8 cellular contexts compared by ENCODE assay signal in the genomic region with DNA sequence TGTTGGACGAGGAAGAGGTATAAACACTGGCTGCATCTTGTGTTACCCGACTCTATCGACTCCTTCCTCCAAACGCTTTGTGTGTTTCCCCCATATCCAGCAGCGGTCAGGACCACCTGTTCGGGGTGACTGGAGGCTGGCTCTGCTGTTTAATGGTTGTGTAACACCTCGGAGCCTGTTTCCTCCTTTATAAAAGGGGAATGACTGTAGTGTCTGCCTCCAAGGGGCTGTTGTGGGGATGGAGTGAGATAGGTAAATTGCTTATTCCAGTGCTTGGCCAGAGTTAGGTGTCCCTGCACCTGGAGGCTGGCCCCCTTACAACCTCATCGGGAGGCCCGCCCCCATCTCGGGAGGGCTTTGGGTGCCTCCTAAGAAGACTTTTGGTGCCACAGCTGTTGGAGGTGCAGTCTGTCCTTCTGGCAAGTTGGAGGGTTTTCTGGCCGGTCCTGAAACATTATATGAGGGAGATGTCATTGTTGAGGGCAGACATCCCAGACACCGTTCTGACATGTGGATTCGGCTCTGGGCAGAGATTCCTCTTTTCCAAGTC. TPM values are rescaled to one million over a fixed set of nuclear protein-coding genes. Genes with fewer than 3 reads are reported as not detected.
DNase-seq lines count a peak whose midpoint lies in the region; ATAC-seq and TF ChIP-seq lines count a peak whose summit lies in the region.

No MANE protein-coding gene starts in this region.

- peak overlapping the region; percentile 84 for H3K27ac ChIP-seq in PC-9
- H3K27ac ChIP-seq in endodermal cell (ENCODE audit: low read depth, low read length), result no peak overlapping the region
- H3K27ac ChIP-seq in neuronal stem cell (replicated peaks; ENCODE audit: low read length), result no peak overlapping the region

- intact Hi-C loops in PC-9 (cut with micrococcal nuclease; ENCODE audit: unreplicated experiment), result loop anchor here (1.0 to 2.0 kb wide), 3 partner anchors 15 to 44 kb away; no protein-coding TSS in a partner anchor

- H3K9me3 ChIP-seq in PC-9 (ENCODE audit: insufficient read depth, low read depth) (no peaks in the 10 kb centered on the region), endodermal cell (ENCODE audit: control insufficient read depth, low read length) (no peaks in the 10 kb centered on the region), neuronal stem cell (replicated peaks in 1 of 2; ENCODE audit: control insufficient read depth in 2 of 2, insufficient read depth in 1 of 2, low read depth in 1 of 2, low read length in 2 of 2) (no peaks in the 10 kb centered on the region)

- no peak overlapping the region for H4K91ac ChIP-seq in neuronal stem cell (ENCODE audit: low read depth, low read length, poor library complexity)

- peaks cover 10% of the 10 kb centered on the region for H3K36me3 Mint-ChIP-seq in endodermal cell (ENCODE audit: low read depth)

- H3K4me1 Mint-ChIP-seq in endodermal cell, result peaks cover 35% of the 10 kb centered on the region

- no peak overlapping the region for H2BK120ac ChIP-seq in neuronal stem cell (ENCODE audit: low read depth, low read length)

- ATAC-seq in GM18858 (IDR thresholded peaks at IDR 0.05; ENCODE audit: unreplicated experiment), result no peak
- no peak for ATAC-seq in HG03520 (IDR thresholded peaks at IDR 0.05; ENCODE audit: unreplicated experiment)

- H2AFZ ChIP-seq in PC-9 (peak overlapping the region; percentile 71; the same call in 1 of the 2 replicates), neuronal stem cell (ENCODE audit: low read length) (peak overlapping the region; percentile 96)

- POLR2A ChIA-PET in PC-9 (lab: Charles Lee; ENCODE audit: unreplicated experiment), result no interaction called here

- H2AK5ac ChIP-seq in neuronal stem cell (ENCODE audit: low read depth, low read length), result no peak overlapping the region

- peak overlapping the region; percentile 3 for H3K27ac Mint-ChIP-seq in endodermal cell

- H2BK5ac ChIP-seq in neuronal stem cell (ENCODE audit: low read length), result no peak overlapping the region

- H3K4ac ChIP-seq in neuronal stem cell (ENCODE audit: low read length), result no peak overlapping the region

- H3K9me3 Mint-ChIP-seq in endodermal cell, result no peaks in the 10 kb centered on the region

- H2BK12ac ChIP-seq in neuronal stem cell (ENCODE audit: low read length), result no peak overlapping the region

- no peaks in the 10 kb centered on the region for H3K36me3 ChIP-seq in PC-9 (ENCODE audit: low read depth)
- peaks cover 6% of the 10 kb centered on the region for H3K36me3 ChIP-seq in endodermal cell (ENCODE audit: control insufficient read depth, insufficient read depth, low read length)
- H3K36me3 ChIP-seq in neuronal stem cell (replicated peaks in 1 of 2; ENCODE audit: control insufficient read depth in 2 of 2, insufficient read depth in 2 of 2, low read length in 2 of 2), result peaks cover 0 to 14% of the 10 kb centered on the region in 2 donors

- no peak overlapping the region for H2BK15ac ChIP-seq in neuronal stem cell (ENCODE audit: low read length)

- no peak for TF ChIP-seq CTCF in PC-9 (conservative IDR thresholded peaks at IDR 0.05)
- no peak for TF ChIP-seq CTCF in endodermal cell (conservative IDR thresholded peaks at IDR 0.05)

- H3K23ac ChIP-seq in neuronal stem cell (ENCODE audit: low read depth, low read length, poor library complexity), result no peak overlapping the region

- no peaks in the 10 kb centered on the region for H3K9me2 ChIP-seq in PC-9 (ENCODE audit: insufficient read depth)

- H3K9ac ChIP-seq in endodermal cell (ENCODE audit: extremely low read depth, low read length, poor library complexity, severe bottlenecking) (peak overlapping the region; percentile 74), neuronal stem cell (ENCODE audit: low read depth, low read length, poor library complexity) (peak overlapping the region; percentile 86)

- H3K4me1 ChIP-seq in PC-9 (replicated peaks; ENCODE audit: insufficient read depth) (peaks cover 32% of the 10 kb centered on the region), endodermal cell (ENCODE audit: control insufficient read depth, insufficient read depth, low read length) (peaks cover 7% of the 10 kb centered on the region), neuronal stem cell (ENCODE audit: control insufficient read depth in 2 of 2, insufficient read depth in 1 of 2, low read depth in 1 of 2, low read length in 2 of 2) (peaks cover 11 to 13% of the 10 kb centered on the region in 2 donors)

- TSS peak; percentile 27 for BruUV-seq in PC-9 (replicated peaks; lab: Mats Ljungman, UMichigan)

- CTCF ChIA-PET in PC-9 (lab: Charles Lee), result interaction anchor here (1.2 kb wide), 1 partner anchor 51 kb away, joined by 5 read pairs; no protein-coding TSS in a partner anchor

- H3F3A ChIP-seq in PC-9 (ENCODE audit: insufficient read depth, low read depth), result peaks cover 33% of the 10 kb centered on the region

- DNase-seq in NCI-H1417 (lab: John Stamatoyannopoulos, UW) (peak in 2 of 3 experiments; percentile 39 to 62), NCI-H1417 treated with DMSO at 0.1 percent for 48 hours (lab: John Stamatoyannopoulos, UW) (no peak), PC-9 (no peak), endodermal cell (no peak), neuronal stem cell (ENCODE audit: low spot score) (no peak), AG08395 (ENCODE audit: low spot score) (no peak)

- H3K4me3 ChIP-seq in PC-9, result peak overlapping the region; percentile 73
- peak overlapping the region; percentile 82 for H3K4me3 ChIP-seq in endodermal cell (ENCODE audit: low read length)
- H3K4me3 ChIP-seq in neuronal stem cell (ENCODE audit: low read length in 2 of 2), result peak overlapping the region; percentile 87 to 97

- H3K4me2 ChIP-seq in PC-9, result peak overlapping the region; percentile 94
- peak overlapping the region; percentile 90 for H3K4me2 ChIP-seq in neuronal stem cell (ENCODE audit: insufficient read depth, low read length, poor library complexity, severe bottlenecking)

- H4K8ac ChIP-seq in neuronal stem cell (ENCODE audit: low read depth, low read length), result no peak overlapping the region

- no peaks in the 10 kb centered on the region for H3K79me1 ChIP-seq in neuronal stem cell (ENCODE audit: low read depth, low read length)

- WGBS in endodermal cell (ENCODE audit: insufficient coverage in 1 of 2, insufficient read length in 1 of 2), 2 experiments, result 5 to 16% methylated on average over 4 to 13 of the region's 13 CpGs
- no CpG with 5 or more reads among the region's 13 CpGs for WGBS in neuronal stem cell (ENCODE audit: extremely low coverage in 2 of 2, insufficient read length in 2 of 2, insufficient replicate concordance in 1 of 2), 2 donors

- peak overlapping the region; percentile 67 for H3K4me3 Mint-ChIP-seq in endodermal cell

- H3K27me3 Mint-ChIP-seq in endodermal cell (ENCODE audit: insufficient read depth), result peaks cover 40% of the 10 kb centered on the region

- H3K18ac ChIP-seq in neuronal stem cell (ENCODE audit: low read length), result no peak overlapping the region

- H4K20me1 ChIP-seq in PC-9 (ENCODE audit: insufficient read depth), result peaks cover 20% of the 10 kb centered on the region

- H3K27me3 ChIP-seq in PC-9 (ENCODE audit: insufficient read depth, low read depth) (no peaks in the 10 kb centered on the region), endodermal cell (ENCODE audit: control insufficient read depth, insufficient read depth, low read length, poor library complexity, severe bottlenecking) (no peaks in the 10 kb centered on the region), neuronal stem cell (ENCODE audit: control insufficient read depth in 3 of 3, insufficient read depth in 3 of 3, low read depth in 1 of 3, low read length in 3 of 3) (peaks cover 0 to 18% (median 4%) of the 10 kb centered on the region in 3 experiments)

- H3K14ac ChIP-seq in neuronal stem cell (ENCODE audit: low read length), result no peak overlapping the region

- H3K79me2 ChIP-seq in PC-9 (ENCODE audit: low read depth), result peaks cover 53% of the 10 kb centered on the region

RNA-seq across cellular contexts. Expression of gene MLXIP, which starts 1.1 kb away (rescaled TPM):
- total RNA-seq in PC-9 (2021), result 62.1 and 83.3 TPM in 2 replicates
- 10 to 100 TPM; 27.4 to 32.2 TPM for total RNA-seq in endodermal cell
- polyA plus RNA-seq in endodermal cell (2013, experiment 1 of 2), result 21.0 TPM
- polyA plus RNA-seq in endodermal cell (2013, experiment 2 of 2), result 18.5 TPM
- polyA plus RNA-seq in neuronal stem cell (2013, experiment 1 of 2), result 18.3 TPM
- 18.1 TPM for polyA plus RNA-seq in neuronal stem cell (2013, experiment 2 of 2)

RNA-seq across cellular contexts. Expression of gene BCL7A, which starts 57.9 kb away (rescaled TPM):
- total RNA-seq in PC-9 (2021) (6.3 and 6.6 TPM in 2 replicates), endodermal cell (10 to 100 TPM; 22.3 to 28.9 TPM)
- polyA plus RNA-seq in endodermal cell (2013, experiment 1 of 2), result 39.9 TPM
- 39.2 TPM for polyA plus RNA-seq in endodermal cell (2013, experiment 2 of 2)
- polyA plus RNA-seq in neuronal stem cell (2013, experiment 1 of 2), result 31.6 TPM
- polyA plus RNA-seq in neuronal stem cell (2013, experiment 2 of 2), result 32.9 TPM

Comparison
In these comparisons a context has a peak if more than half of its experiments do, and no peak if none do; other contexts are left out.
1. DNase-seq: peak in NCI-H1417 (2 of 3); none in NCI-H1417 treated with DMSO at 0.1 percent for 48 hours (single experiment), PC-9 (0 of 2), endodermal cell (single experiment), neuronal stem cell (single experiment) and AG08395 (single experiment).
2. Peak in every context shown above with its lines, with median percentiles within 50 percentile points of each other: H3K4me3 ChIP-seq.